19 cellular contexts compared by ENCODE assay signal in the genomic region with DNA sequence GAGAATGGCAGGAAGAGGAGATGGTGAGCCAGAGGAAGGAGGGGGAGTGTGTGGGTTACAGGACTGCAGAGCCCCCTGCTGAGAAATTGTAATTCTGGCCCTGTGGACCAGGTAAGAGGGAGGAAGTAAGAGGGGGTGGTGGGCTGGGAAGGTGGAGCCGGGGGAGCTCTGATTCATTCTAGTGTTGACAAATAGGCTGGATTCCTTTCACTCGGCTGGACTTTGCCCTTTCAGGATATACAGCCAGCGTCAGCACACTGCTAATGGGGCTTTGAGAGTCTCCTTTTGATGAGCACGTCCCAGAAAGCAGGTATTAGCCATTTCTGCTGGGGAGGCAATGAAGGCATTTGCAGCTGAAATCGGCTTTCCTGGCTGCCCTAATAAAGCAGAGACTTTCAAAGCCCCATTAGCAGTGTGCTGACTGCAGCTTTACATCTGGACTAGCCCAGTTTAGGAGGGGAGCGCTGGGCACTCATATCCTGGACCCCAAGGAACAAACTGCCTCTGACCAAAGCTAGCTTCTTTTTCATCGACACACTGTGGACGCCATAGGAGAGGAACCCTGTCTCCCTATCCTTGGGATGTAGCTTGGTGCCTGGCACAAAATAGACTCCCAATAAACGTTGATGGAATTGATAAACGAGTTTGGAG. TPM values are rescaled to one million over a fixed set of nuclear protein-coding genes. Genes with fewer than 3 reads are reported as not detected.
DNase-seq lines count a peak whose midpoint lies in the region; ATAC-seq and TF ChIP-seq lines count a peak whose summit lies in the region.
"Had no signal": no experiment of that assay in that cellular context is flagged by ENCODE, and none has a peak within 500 bp of the region (broad histone marks: within the 10 kb centered on the region; RNA-seq: fewer than 3 reads in every experiment).

No MANE protein-coding gene starts in this region.

- intact Hi-C loops in activated CD8-positive, alpha-beta T cell treated with anti-CD3 and anti-CD28 coated beads for 36 hours (cut with micrococcal nuclease) = no loop called here

- peak; percentile 94 for ATAC-seq in WTC11
- ATAC-seq in effector memory CD8-positive, alpha-beta T cell (replicated peaks) = no peak
- ATAC-seq in activated CD8-positive, alpha-beta T cell treated with anti-CD3 and anti-CD28 coated beads for 36 hours = no peak
- ATAC-seq: sciatic nerve had no signal

- WGBS in liver = 44% methylated on average over 10 of the region's 10 CpGs

- peak in 1 of 2 donors; percentile 9 for TF ChIP-seq RAD21 in liver (IDR thresholded peaks at IDR 0.05)

- no peak overlapping the region for H3K9ac ChIP-seq in liver (ENCODE audit: low read depth in 1 of 2, low read length in 2 of 2)

- no peaks in the 10 kb centered on the region for H3K27me3 ChIP-seq in liver (ENCODE audit: control insufficient read depth in 4 of 4, insufficient read depth in 4 of 4, low read length in 3 of 4)

- H3K4me3 ChIP-seq in liver (ENCODE audit: low read depth in 1 of 3, low read length in 3 of 3) (no peak overlapping the region), foreskin fibroblast (ENCODE audit: low read depth in 1 of 2, low read length in 2 of 2) (no peak overlapping the region)

- no peak for TF ChIP-seq CTCF in WTC11 (IDR thresholded peaks at IDR 0.05)
- no peak for TF ChIP-seq CTCF in liver (IDR thresholded peaks at IDR 0.05; ENCODE audit: low read depth, low read length, missing input control)
- no peak for TF ChIP-seq CTCF in foreskin fibroblast (IDR thresholded peaks at IDR 0.05; ENCODE audit: low read depth, low read length)
- no peak for TF ChIP-seq CTCF in activated CD8-positive, alpha-beta T cell treated with anti-CD3 and anti-CD28 coated beads for 36 hours (IDR thresholded peaks at IDR 0.05)

- in situ Hi-C loops in Caki2 (cut with HindIII; ENCODE audit: low pct_unique_long_range_greater_than_20kb, low sequenced_read_pairs) = no loop called here

- no peaks in the 10 kb centered on the region for H3K9me3 Mint-ChIP-seq in WTC11
- no peaks in the 10 kb centered on the region for H3K9me3 Mint-ChIP-seq in effector memory CD8-positive, alpha-beta T cell
- H3K9me3 Mint-ChIP-seq in activated CD8-positive, alpha-beta T cell treated with anti-CD3 and anti-CD28 coated beads for 36 hours = no peaks in the 10 kb centered on the region
- H3K9me3 Mint-ChIP-seq: activated T-helper 1 cell treated with anti-CD3 and anti-CD28 coated beads, Interleukin-12 subunit alpha, Interleukin-12 subunit beta, Interleukin-2, Interleukin-4 antibody, amounts not matched to agents 30 ng/mL and 10 ng/mL and 1 ng/mL, durations not matched to agents 14 hours and 24 hours and 36 hours; T-helper 1 cell treated with Interleukin-12 subunit alpha and Interleukin-12 subunit beta and Interleukin-4 antibody, amounts not matched to agents 30 μg/mL and 1 μg/mL, for 36 hours had no signal

- H3K36me3 ChIP-seq in liver (ENCODE audit: control insufficient read depth in 4 of 4, insufficient read depth in 3 of 4, low read depth in 1 of 4, low read length in 3 of 4) = no peaks in the 10 kb centered on the region

- H3K36me3 Mint-ChIP-seq in WTC11 = no peaks in the 10 kb centered on the region
- peaks cover 3% of the 10 kb centered on the region for H3K36me3 Mint-ChIP-seq in effector memory CD8-positive, alpha-beta T cell (ENCODE audit: insufficient read depth)
- no peaks in the 10 kb centered on the region for H3K36me3 Mint-ChIP-seq in activated CD8-positive, alpha-beta T cell treated with anti-CD3 and anti-CD28 coated beads for 36 hours (ENCODE audit: low read depth)
- H3K36me3 Mint-ChIP-seq: naive B cell had no signal

- H3K27ac Mint-ChIP-seq in WTC11 = peak overlapping the region; percentile 62; the same call in 1 of the 2 replicates
- H3K27ac Mint-ChIP-seq in effector memory CD8-positive, alpha-beta T cell = no peak overlapping the region
- no peak overlapping the region for H3K27ac Mint-ChIP-seq in activated CD8-positive, alpha-beta T cell treated with anti-CD3 and anti-CD28 coated beads for 36 hours
- H3K27ac Mint-ChIP-seq: activated CD4-positive, alpha-beta T cell treated with anti-CD3 and anti-CD28 coated beads, Interleukin-2, amount 10 ng/mL, durations not matched to agents 7 days and 5 days; activated T-helper 1 cell treated with anti-CD3 and anti-CD28 coated beads, Interleukin-12 subunit alpha, Interleukin-12 subunit beta, Interleukin-2, Interleukin-4 antibody, amounts not matched to agents 30 ng/mL and 10 ng/mL and 1 ng/mL, durations not matched to agents 14 hours and 24 hours and 36 hours; naive B cell; T-helper 1 cell treated with Interleukin-12 subunit alpha and Interleukin-12 subunit beta and Interleukin-4 antibody, amounts not matched to agents 30 μg/mL and 1 μg/mL, for 36 hours had no signal

- peaks cover 37% of the 10 kb centered on the region for H3K4me1 Mint-ChIP-seq in WTC11
- H3K4me1 Mint-ChIP-seq in effector memory CD8-positive, alpha-beta T cell (ENCODE audit: low read depth in 2 of 2) = no peaks in the 10 kb centered on the region
- H3K4me1 Mint-ChIP-seq in activated CD8-positive, alpha-beta T cell treated with anti-CD3 and anti-CD28 coated beads for 36 hours (ENCODE audit: low read depth) = no peaks in the 10 kb centered on the region
- H3K4me1 Mint-ChIP-seq: activated CD4-positive, alpha-beta T cell treated with anti-CD3 and anti-CD28 coated beads, Interleukin-2, amount 10 ng/mL, durations not matched to agents 7 days and 5 days; naive B cell had no signal

- no peak overlapping the region for H3K27ac ChIP-seq in liver (ENCODE audit: low read depth in 1 of 2, low read length in 2 of 2)

- POLR2A ChIA-PET in WTC11 (lab: Charles Lee) = interaction anchor here (1.0 kb wide), 1 partner anchor 32 kb away, joined by 3 read pairs; no protein-coding TSS in a partner anchor
- POLR2A ChIA-PET in activated CD8-positive, alpha-beta T cell treated with anti-CD3 and anti-CD28 coated beads for 36 hours (lab: Charles Lee) = no interaction called here

- DNase-seq in Caki2 (ENCODE audit: low read depth) (peak; percentile 13), HuH-7 (ENCODE audit: low spot score) (peak; percentile 53), WTC11 (ENCODE audit: low spot score) (peak; percentile 66), foreskin fibroblast (no peak)
- no peak for DNase-seq in activated CD4-positive, alpha-beta T cell treated with anti-CD3 and anti-CD28 coated beads, Interleukin-2, amount 50 U/mL, for 48 hours
- DNase-seq in effector memory CD8-positive, alpha-beta T cell = no peak
- DNase-seq in activated CD8-positive, alpha-beta T cell treated with anti-CD3 and anti-CD28 coated beads for 36 hours = no peak
- DNase-seq: activated CD4-positive, alpha-beta T cell treated with anti-CD3 and anti-CD28 coated beads, Interleukin-2, amount 10 ng/mL, durations not matched to agents 7 days and 5 days; AML-193; anterior cingulate cortex; cortex of kidney; HCEC 1CT; naive B cell; NCI-H2029; stimulated activated naive CD4-positive, alpha-beta T cell had no signal

- peaks cover 0 to 4% (median under 1%) of the 10 kb centered on the region in 4 donors for H3K4me1 ChIP-seq in liver (ENCODE audit: control insufficient read depth in 4 of 4, insufficient read depth in 4 of 4, low read length in 3 of 4)

- CTCF ChIA-PET in WTC11 (lab: Charles Lee) = interaction anchor here (0.8 to 2.8 kb wide), 6 partner anchors 15 to 214 kb away, joined by 3 to 10 read pairs (median 3); no protein-coding TSS in a partner anchor
- CTCF ChIA-PET in activated CD8-positive, alpha-beta T cell treated with anti-CD3 and anti-CD28 coated beads for 36 hours (lab: Charles Lee) = no interaction called here

- H3K9me3 ChIP-seq in liver (ENCODE audit: control insufficient read depth in 4 of 4, low read length in 3 of 4) = no peaks in the 10 kb centered on the region

- no peaks in the 10 kb centered on the region; the same call in 1 of the 2 replicates for H3K27me3 Mint-ChIP-seq in WTC11 (ENCODE audit: low read depth)
- peaks cover 25 to 33% of the 10 kb centered on the region in 2 donors for H3K27me3 Mint-ChIP-seq in effector memory CD8-positive, alpha-beta T cell
- peaks cover 1% of the 10 kb centered on the region for H3K27me3 Mint-ChIP-seq in activated CD8-positive, alpha-beta T cell treated with anti-CD3 and anti-CD28 coated beads for 36 hours
- H3K27me3 Mint-ChIP-seq: activated CD4-positive, alpha-beta T cell treated with anti-CD3 and anti-CD28 coated beads, Interleukin-2, amount 10 ng/mL, durations not matched to agents 7 days and 5 days had no signal

- H3K4me3 Mint-ChIP-seq in WTC11 = peak overlapping the region; percentile 26
- no peak overlapping the region for H3K4me3 Mint-ChIP-seq in effector memory CD8-positive, alpha-beta T cell
- no peak overlapping the region for H3K4me3 Mint-ChIP-seq in activated CD8-positive, alpha-beta T cell treated with anti-CD3 and anti-CD28 coated beads for 36 hours
- H3K4me3 Mint-ChIP-seq: activated CD4-positive, alpha-beta T cell treated with anti-CD3 and anti-CD28 coated beads, Interleukin-2, amount 10 ng/mL, durations not matched to agents 7 days and 5 days; activated T-helper 1 cell treated with anti-CD3 and anti-CD28 coated beads, Interleukin-12 subunit alpha, Interleukin-12 subunit beta, Interleukin-2, Interleukin-4 antibody, amounts not matched to agents 30 ng/mL and 10 ng/mL and 1 ng/mL, durations not matched to agents 14 hours and 24 hours and 36 hours; T-helper 1 cell treated with Interleukin-12 subunit alpha and Interleukin-12 subunit beta and Interleukin-4 antibody, amounts not matched to agents 30 μg/mL and 1 μg/mL, for 36 hours had no signal

TF ChIP-seq in WTC11, 78 proteins besides CTCF, POLR2A, EP300 and RAD21 (continues in another document):
- TF ChIP-seq HMGA2 (CRISPR knock-in tag; IDR thresholded peaks at IDR 0.05) = no peak
- TF ChIP-seq JAZF1 (CRISPR knock-in tag; IDR thresholded peaks at IDR 0.05) = no peak
- no peak for TF ChIP-seq CREM (CRISPR knock-in tag; IDR thresholded peaks at IDR 0.05)

TF ChIP-seq in liver, 16 proteins besides CTCF, POLR2A, EP300 and RAD21:
- TF ChIP-seq NR2F2 (IDR thresholded peaks at IDR 0.05) (no peak), JUND (IDR thresholded peaks at IDR 0.05) (peak in 1 of 2 donors; percentile 64), RXRA (IDR thresholded peaks at IDR 0.05) (peak in 1 of 2 donors; percentile 8), EGR1 (IDR thresholded peaks at IDR 0.05; ENCODE audit: low read depth in 2 of 2) (no peak), FOXA2 (IDR thresholded peaks at IDR 0.05) (peak; percentile 46), TAF1 (conservative IDR thresholded peaks at IDR 0.05) (no peak), HNF4G (IDR thresholded peaks at IDR 0.05) (peak; percentile 49), HNF4A (conservative IDR thresholded peaks at IDR 0.05) (peak; percentile 82), YY1 (IDR thresholded peaks at IDR 0.05) (peak; percentile 27), SP1 (IDR thresholded peaks at IDR 0.05) (peak; percentile 56)
TF ChIP-seq in liver: peak in this region for 7.

RNA-seq across cellular contexts. Expression of gene CADM1, which starts 44.8 kb away (rescaled TPM):
- total RNA-seq in Caki2 (2014; rRNA removed; shearing (Covaris generic); ENCODE audit: low replicate concordance) = 17.5 and 28.2 TPM in 2 replicates
- total RNA-seq in WTC11 (2021) = 26.8 to 27.3 TPM (median 27.0 TPM) in 3 replicates
- total RNA-seq in liver = 10 to 100 TPM; 13.0 to 37.2 TPM
- 10 to 100 TPM; 20.6 to 40.6 TPM for polyA plus RNA-seq in liver
- under 1 TPM; 0.47 to 0.63 TPM for total RNA-seq in activated CD8-positive, alpha-beta T cell treated with anti-CD3 and anti-CD28 coated beads for 36 hours
- total RNA-seq: activated T-helper 1 cell treated with anti-CD3 and anti-CD28 coated beads, Interleukin-12 subunit alpha, Interleukin-12 subunit beta, Interleukin-2, Interleukin-4 antibody, amounts not matched to agents 30 ng/mL and 10 ng/mL and 1 ng/mL, durations not matched to agents 14 hours and 24 hours and 36 hours had no signal

Comparison
In these comparisons a context has a peak if more than half of its experiments do, and no peak if none do; other contexts are left out.
1. DNase-seq: peak in Caki2 (single experiment), HuH-7 (single experiment) and WTC11 (single experiment); none in activated CD4-positive, alpha-beta T cell treated with anti-CD3 and anti-CD28 coated beads, Interleukin-2, amount 50 U/mL, for 48 hours (0 of 2), foreskin fibroblast (0 of 2), effector memory CD8-positive, alpha-beta T cell (0 of 3) and activated CD8-positive, alpha-beta T cell treated with anti-CD3 and anti-CD28 coated beads for 36 hours (single experiment).
2. RNA of gene CADM1, which starts 44.8 kb away (total RNA-seq): 13.0 to 37.2 TPM in liver, 17.5 to 28.2 TPM in Caki2 and 26.8 to 27.3 TPM in WTC11; 0.47 to 0.63 TPM in activated CD8-positive, alpha-beta T cell treated with anti-CD3 and anti-CD28 coated beads for 36 hours; every median in the first group is over 4 times any median in the second.